In genomic region chr5:68285075-68285827, GRCh38 we compare ENCODE assay signal across 9 cellular contexts.
DNase-seq lines count a peak whose midpoint lies in the region; ATAC-seq and TF ChIP-seq lines count a peak whose summit lies in the region.
"Had no signal": no experiment of that assay in that cellular context is flagged by ENCODE, and none has a peak within 500 bp of the region (broad histone marks: within the 10 kb centered on the region; RNA-seq: fewer than 3 reads in every experiment).

No MANE protein-coding gene starts in this region.

- CTCF ChIA-PET in activated CD4-positive, alpha-beta memory T cell treated with anti-CD3 and anti-CD28 coated beads, Interleukin-2, amount 10 ng/mL, durations not matched to agents 7 days and 5 days (lab: Charles Lee) = interaction anchor here (0.9 to 3.5 kb wide), 10 partner anchors 9 to 1122 kb away, joined by 3 to 41 read pairs (median 6); no protein-coding TSS in a partner anchor

- H3K4me1 Mint-ChIP-seq in activated CD4-positive, alpha-beta memory T cell treated with anti-CD3 and anti-CD28 coated beads, Interleukin-2, amount 10 ng/mL, durations not matched to agents 7 days and 5 days = peaks cover 92% of the 10 kb centered on the region
- peaks cover 73 to 76% of the 10 kb centered on the region in 2 donors for H3K4me1 Mint-ChIP-seq in natural killer cell treated with Interleukin-12 subunit alpha and Interleukin-12 subunit beta and Interleukin-15 and Interleukin-18, amount 100 ng/mL, for 72 hours (ENCODE audit: low read depth in 2 of 2)

- intact Hi-C loops in aorta (cut with DNase I) = loop anchor here (5.0 kb wide), 2 partner anchors 172 to 677 kb away; no protein-coding TSS in a partner anchor

- in situ Hi-C loops in GM13977 (cut with MboI; ENCODE audit: low pct_unique_long_range_greater_than_20kb, low sequenced_read_pairs, unreplicated experiment) = loop anchor here (5.0 to 25.0 kb wide), 3 partner anchors 172 to 427 kb away; no protein-coding TSS in a partner anchor

- H3K36me3 Mint-ChIP-seq in activated CD4-positive, alpha-beta memory T cell treated with anti-CD3 and anti-CD28 coated beads, Interleukin-2, amount 10 ng/mL, durations not matched to agents 7 days and 5 days (ENCODE audit: low read depth) = peaks cover 71% of the 10 kb centered on the region
- peaks cover 23% of the 10 kb centered on the region for H3K36me3 Mint-ChIP-seq in natural killer cell treated with Interleukin-12 subunit alpha and Interleukin-12 subunit beta and Interleukin-15 and Interleukin-18, amount 100 ng/mL, for 72 hours

- H3K27ac ChIP-seq in aorta (ENCODE audit: low read depth in 1 of 2, low read length in 2 of 2) = no peak overlapping the region

- H3K27ac Mint-ChIP-seq in activated CD4-positive, alpha-beta memory T cell treated with anti-CD3 and anti-CD28 coated beads, Interleukin-2, amount 10 ng/mL, durations not matched to agents 7 days and 5 days = peak overlapping the region; percentile 62
- peak overlapping the region; percentile 81 to 95 for H3K27ac Mint-ChIP-seq in natural killer cell treated with Interleukin-12 subunit alpha and Interleukin-12 subunit beta and Interleukin-15 and Interleukin-18, amount 100 ng/mL, for 72 hours

- peaks cover 4 to 11% of the 10 kb centered on the region in 2 donors for H3K36me3 ChIP-seq in aorta (ENCODE audit: control insufficient read depth in 1 of 2, insufficient read depth in 2 of 2, low read length in 1 of 2)

- H3K27me3 Mint-ChIP-seq in activated CD4-positive, alpha-beta memory T cell treated with anti-CD3 and anti-CD28 coated beads, Interleukin-2, amount 10 ng/mL, durations not matched to agents 7 days and 5 days = no peaks in the 10 kb centered on the region
- no peaks in the 10 kb centered on the region for H3K27me3 Mint-ChIP-seq in natural killer cell treated with Interleukin-12 subunit alpha and Interleukin-12 subunit beta and Interleukin-15 and Interleukin-18, amount 100 ng/mL, for 72 hours

- TF ChIP-seq CTCF in GM13977 (IDR thresholded peaks at IDR 0.05; ENCODE audit: extremely low read depth, insufficient read depth, missing control alignments) (no peak), foreskin fibroblast (IDR thresholded peaks at IDR 0.05; ENCODE audit: low read depth, low read length) (no peak)

- WGBS in aorta, 2 donors = 81% methylated on average over 3 of the region's 3 CpGs

- POLR2A ChIA-PET in activated CD4-positive, alpha-beta memory T cell treated with anti-CD3 and anti-CD28 coated beads, Interleukin-2, amount 10 ng/mL, durations not matched to agents 7 days and 5 days (lab: Charles Lee) = interaction anchor here (0.9 to 1.8 kb wide), 4 partner anchors 12 to 176 kb away, joined by 3 to 10 read pairs (median 6); partner anchors contain the start of gene PIK3R1

- no peaks in the 10 kb centered on the region for H3K9me3 Mint-ChIP-seq in activated CD4-positive, alpha-beta memory T cell treated with anti-CD3 and anti-CD28 coated beads, Interleukin-2, amount 10 ng/mL, durations not matched to agents 7 days and 5 days
- H3K9me3 Mint-ChIP-seq in natural killer cell treated with Interleukin-12 subunit alpha and Interleukin-12 subunit beta and Interleukin-15 and Interleukin-18, amount 100 ng/mL, for 72 hours = no peaks in the 10 kb centered on the region

- H3K9me3 ChIP-seq in aorta (ENCODE audit: control insufficient read depth, low read length) = no peaks in the 10 kb centered on the region

- peak overlapping the region; percentile 48 for H3K4me3 Mint-ChIP-seq in activated CD4-positive, alpha-beta memory T cell treated with anti-CD3 and anti-CD28 coated beads, Interleukin-2, amount 10 ng/mL, durations not matched to agents 7 days and 5 days
- H3K4me3 Mint-ChIP-seq in natural killer cell treated with Interleukin-12 subunit alpha and Interleukin-12 subunit beta and Interleukin-15 and Interleukin-18, amount 100 ng/mL, for 72 hours = peak overlapping the region; percentile 84

- H3K4me3 ChIP-seq in aorta (ENCODE audit: low read length in 2 of 2) = no peak overlapping the region
- H3K4me3 ChIP-seq in foreskin fibroblast (ENCODE audit: low read depth in 1 of 2, low read length in 2 of 2) = no peak overlapping the region

- ATAC-seq in GM21825 (IDR thresholded peaks at IDR 0.05; ENCODE audit: unreplicated experiment) (peak; percentile 29), aorta (ENCODE audit: low FRiP score) (no peak), HG02973 (IDR thresholded peaks at IDR 0.05; ENCODE audit: unreplicated experiment) (no peak)
- ATAC-seq in natural killer cell treated with Interleukin-12 subunit alpha and Interleukin-12 subunit beta and Interleukin-15 and Interleukin-18, amount 100 ng/mL, for 72 hours = no peak

- H3K4me1 ChIP-seq in aorta (ENCODE audit: control insufficient read depth in 1 of 2, insufficient read depth in 2 of 2, low read length in 2 of 2) = peaks cover 2 to 3% of the 10 kb centered on the region in 2 donors

- DNase-seq in GM13977 (ENCODE audit: low spot score) = peak; percentile 47
- DNase-seq in activated CD4-positive, alpha-beta memory T cell treated with anti-CD3 and anti-CD28 coated beads, Interleukin-2, amount 10 ng/mL, durations not matched to agents 7 days and 5 days = no peak
- no peak for DNase-seq in natural killer cell treated with Interleukin-12 subunit alpha and Interleukin-12 subunit beta and Interleukin-15 and Interleukin-18, amount 100 ng/mL, for 72 hours (ENCODE audit: low spot score)
- no peak for DNase-seq in aorta
- DNase-seq in NCI-H2227 (lab: John Stamatoyannopoulos, UW; ENCODE audit: unreplicated experiment) = no peak
- no peak for DNase-seq in foreskin fibroblast
- DNase-seq: NCI-H1105 treated with DMSO at 0.1 percent for 48 hours had no signal

- no peaks in the 10 kb centered on the region for H3K27me3 ChIP-seq in aorta (ENCODE audit: control insufficient read depth in 1 of 2, insufficient read depth in 2 of 2, low read length in 1 of 2)
